Comparison of ENCODE assay signal across 12 cellular contexts in the genomic region with DNA sequence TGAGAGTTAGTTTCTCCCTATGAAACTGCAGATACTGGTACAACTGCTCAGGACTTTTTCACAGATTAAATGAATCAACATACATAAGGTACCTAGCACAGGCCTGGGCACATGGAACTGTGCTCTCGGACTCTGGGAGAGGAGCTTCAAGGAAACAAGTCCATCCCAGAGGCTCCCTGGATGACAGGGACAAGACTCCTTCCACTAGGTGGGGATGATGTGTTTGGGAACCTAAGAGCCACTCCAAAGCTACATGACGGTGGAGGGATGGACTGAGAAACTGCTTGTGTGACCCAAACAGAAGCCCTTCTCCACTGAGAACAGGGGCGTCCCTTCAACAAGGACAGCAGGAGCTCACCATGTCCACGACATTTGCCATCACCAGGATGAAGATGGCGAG. TPM values are rescaled to one million over a fixed set of nuclear protein-coding genes. Genes with fewer than 3 reads are reported as not detected.
A peak's percentile ranks its signal among the peaks of the same experiment; 100 is the strongest.
DNase-seq lines count a peak whose midpoint lies in the region; ATAC-seq and TF ChIP-seq lines count a peak whose summit lies in the region.
"Had no signal": no experiment of that assay in that cellular context is flagged by ENCODE, and none has a peak within 500 bp of the region (broad histone marks: within the 10 kb centered on the region; RNA-seq: fewer than 3 reads in every experiment).

No MANE protein-coding gene starts in this region.

- H3K27ac ChIP-seq in RWPE1: peak overlapping the region; percentile 4; the same call in 1 of the 2 replicates
- H3K27ac ChIP-seq in substantia nigra (ENCODE audit: low read depth, low read length, poor library complexity, severe bottlenecking): peak overlapping the region; percentile 69
- H3K27ac ChIP-seq: C4-2B had no signal

- no peak for TF ChIP-seq CTCF in RWPE1 (conservative IDR thresholded peaks at IDR 0.05; ENCODE audit: low read depth)

- no peaks in the 10 kb centered on the region for H3K27me3 Mint-ChIP-seq in stimulated activated naive CD8-positive, alpha-beta T cell treated with anti-CD3 and anti-CD28 coated beads, Interleukin-15, amount 100 ng/mL, for 72 hours
- H3K27me3 Mint-ChIP-seq in activated CD4-positive, alpha-beta T cell treated with anti-CD3 and anti-CD28 coated beads, Interleukin-2, amount 10 ng/mL, durations not matched to agents 7 days and 5 days: no peaks in the 10 kb centered on the region

- peaks cover 24% of the 10 kb centered on the region for H3K4me1 Mint-ChIP-seq in stimulated activated naive CD8-positive, alpha-beta T cell treated with anti-CD3 and anti-CD28 coated beads, Interleukin-15, amount 100 ng/mL, for 72 hours
- peaks cover 17% of the 10 kb centered on the region for H3K4me1 Mint-ChIP-seq in activated CD4-positive, alpha-beta T cell treated with anti-CD3 and anti-CD28 coated beads, Interleukin-2, amount 10 ng/mL, durations not matched to agents 7 days and 5 days

- peak; percentile 28 for DNase-seq in activated effector memory CD4-positive, alpha-beta T cell treated with anti-CD3 and anti-CD28 coated beads, Interleukin-2, amount 50 U/mL, for 16 hours
- DNase-seq in activated effector memory CD4-positive, alpha-beta T cell treated with Interleukin-2 at 50 U/mL for 16 hours: no peak
- DNase-seq in RWPE1 (ENCODE audit: low spot score) (no peak), fibroblast of the conjunctiva (ENCODE audit: low read depth) (peak; percentile 27), substantia nigra (lab: John Stamatoyannopoulos, UW) (peak in 3 of 49 donors; percentile 7 to 32 (median 19))
- no peak for DNase-seq in stimulated activated naive CD8-positive, alpha-beta T cell treated with anti-CD3 and anti-CD28 coated beads, Interleukin-15, amount 100 ng/mL, for 72 hours
- DNase-seq in activated CD4-positive, alpha-beta T cell treated with anti-CD3 and anti-CD28 coated beads, Interleukin-2, amount 10 ng/mL, durations not matched to agents 7 days and 5 days: no peak
- DNase-seq: activated T-cell treated with anti-CD3 and anti-CD28 coated beads, Interleukin-2, amount 50 U/mL, for 48 hours; mucosa of descending colon; NCI-H187 had no signal

- H3K27ac Mint-ChIP-seq in stimulated activated naive CD8-positive, alpha-beta T cell treated with anti-CD3 and anti-CD28 coated beads, Interleukin-15, amount 100 ng/mL, for 72 hours: no peak overlapping the region
- H3K27ac Mint-ChIP-seq in activated CD4-positive, alpha-beta T cell treated with anti-CD3 and anti-CD28 coated beads, Interleukin-2, amount 10 ng/mL, durations not matched to agents 7 days and 5 days: no peak overlapping the region

- no peak for ATAC-seq in stimulated activated naive CD8-positive, alpha-beta T cell treated with anti-CD3 and anti-CD28 coated beads, Interleukin-15, amount 100 ng/mL, for 72 hours
- ATAC-seq in GM18873 (IDR thresholded peaks at IDR 0.05; ENCODE audit: low FRiP score, unreplicated experiment): no peak
- ATAC-seq: mucosa of descending colon had no signal

- POLR2A ChIA-PET in RWPE1 (lab: Yijun Ruan, JAX; ENCODE audit: low non-redundant PET): no interaction called here
- POLR2A ChIA-PET in activated CD4-positive, alpha-beta T cell treated with anti-CD3 and anti-CD28 coated beads, Interleukin-2, amount 10 ng/mL, durations not matched to agents 7 days and 5 days (lab: Charles Lee): no interaction called here

- peaks cover 13% of the 10 kb centered on the region for H3K36me3 Mint-ChIP-seq in activated CD4-positive, alpha-beta T cell treated with anti-CD3 and anti-CD28 coated beads, Interleukin-2, amount 10 ng/mL, durations not matched to agents 7 days and 5 days (ENCODE audit: low read depth)

- H3K4me3 Mint-ChIP-seq in stimulated activated naive CD8-positive, alpha-beta T cell treated with anti-CD3 and anti-CD28 coated beads, Interleukin-15, amount 100 ng/mL, for 72 hours: no peak overlapping the region
- H3K4me3 Mint-ChIP-seq in activated CD4-positive, alpha-beta T cell treated with anti-CD3 and anti-CD28 coated beads, Interleukin-2, amount 10 ng/mL, durations not matched to agents 7 days and 5 days: no peak overlapping the region

- CTCF ChIA-PET in RWPE1 (lab: Yijun Ruan, JAX): interaction anchor here (0.6 kb wide), 1 partner anchor 450 kb away, joined by 4 read pairs; no protein-coding TSS in a partner anchor
- CTCF ChIA-PET in activated CD4-positive, alpha-beta T cell treated with anti-CD3 and anti-CD28 coated beads, Interleukin-2, amount 10 ng/mL, durations not matched to agents 7 days and 5 days (lab: Charles Lee): interaction anchor here (0.6 kb wide), 1 partner anchor 8 kb away, joined by 3 read pairs; no protein-coding TSS in a partner anchor

- H3K9me3 Mint-ChIP-seq in stimulated activated naive CD8-positive, alpha-beta T cell treated with anti-CD3 and anti-CD28 coated beads, Interleukin-15, amount 100 ng/mL, for 72 hours: no peaks in the 10 kb centered on the region
- H3K9me3 Mint-ChIP-seq in activated CD4-positive, alpha-beta T cell treated with anti-CD3 and anti-CD28 coated beads, Interleukin-2, amount 10 ng/mL, durations not matched to agents 7 days and 5 days: no peaks in the 10 kb centered on the region

RNA-seq across cellular contexts. Expression of a gene that starts 37.1 kb away (rescaled TPM):
- 10 to 100 TPM; 52.0 to 56.4 TPM for total RNA-seq in activated CD4-positive, alpha-beta T cell treated with anti-CD3 and anti-CD28 coated beads, Interleukin-2, amount 10 ng/mL, durations not matched to agents 7 days and 5 days

RNA-seq across cellular contexts. Expression of a gene that starts 37.2 kb away (rescaled TPM):
- total RNA-seq in activated CD4-positive, alpha-beta T cell treated with anti-CD3 and anti-CD28 coated beads, Interleukin-2, amount 10 ng/mL, durations not matched to agents 7 days and 5 days: 10 to 100 TPM; 31.8 to 33.1 TPM

Comparison
In these comparisons a context has a peak if more than half of its experiments do, and no peak if none do; other contexts are left out.
1. DNase-seq: peak in activated effector memory CD4-positive, alpha-beta T cell treated with anti-CD3 and anti-CD28 coated beads, Interleukin-2, amount 50 U/mL, for 16 hours (single experiment) and fibroblast of the conjunctiva (single experiment); none in activated effector memory CD4-positive, alpha-beta T cell treated with Interleukin-2 at 50 U/mL for 16 hours (single experiment), RWPE1 (single experiment), stimulated activated naive CD8-positive, alpha-beta T cell treated with anti-CD3 and anti-CD28 coated beads, Interleukin-15, amount 100 ng/mL, for 72 hours (0 of 2) and activated CD4-positive, alpha-beta T cell treated with anti-CD3 and anti-CD28 coated beads, Interleukin-2, amount 10 ng/mL, durations not matched to agents 7 days and 5 days (single experiment).